12 cellular contexts compared by ENCODE assay signal in the genomic region with DNA sequence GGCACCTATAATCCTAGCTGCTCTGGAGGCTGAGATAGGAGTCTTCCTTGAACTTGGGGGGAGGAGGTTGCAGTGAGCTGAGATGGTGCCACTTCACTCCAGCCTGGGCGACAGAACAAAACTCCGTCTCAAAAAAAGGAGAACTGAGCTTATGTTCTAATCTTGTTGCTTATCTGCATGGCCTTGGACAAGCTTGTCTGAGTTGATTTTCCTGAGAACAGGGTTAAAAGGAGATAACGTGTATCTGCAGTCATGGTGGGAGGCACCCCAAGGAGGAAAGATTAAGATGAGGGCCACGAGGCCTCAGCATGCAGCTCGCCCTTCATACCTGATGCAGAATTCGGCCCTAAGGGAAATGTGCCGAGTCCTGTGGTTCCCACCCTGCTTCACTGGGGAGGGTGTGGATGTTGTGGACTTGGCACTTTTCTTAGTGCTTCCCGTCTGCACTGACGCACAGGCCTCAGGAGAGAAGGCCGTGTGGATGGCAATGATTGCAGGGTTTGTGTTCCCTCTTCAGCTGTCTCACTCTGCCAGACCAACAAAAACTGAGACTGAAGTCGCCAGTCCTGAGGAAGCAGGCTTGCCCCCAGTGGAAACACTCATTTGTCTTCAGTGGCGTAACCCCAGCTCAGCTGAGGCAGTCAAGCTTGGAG. TPM values are rescaled to one million over a fixed set of nuclear protein-coding genes. Genes with fewer than 3 reads are reported as not detected.
DNase-seq lines count a peak whose midpoint lies in the region; ATAC-seq and TF ChIP-seq lines count a peak whose summit lies in the region.
"Had no signal": no experiment of that assay in that cellular context is flagged by ENCODE, and none has a peak within 500 bp of the region (broad histone marks: within the 10 kb centered on the region; RNA-seq: fewer than 3 reads in every experiment).

No MANE protein-coding gene starts in this region.

- H3K4me1 ChIP-seq in right atrium auricular region, result peaks cover 0 to 31% of the 10 kb centered on the region in 2 donors
- H3K4me1 ChIP-seq in transverse colon, result no peaks in the 10 kb centered on the region

- ATAC-seq in activated CD8-positive, alpha-beta T cell treated with anti-CD3 and anti-CD28 coated beads for 36 hours, result no peak
- ATAC-seq in GM21423 (IDR thresholded peaks at IDR 0.05; ENCODE audit: unreplicated experiment) (no peak), GM18861 (IDR thresholded peaks at IDR 0.05; ENCODE audit: unreplicated experiment) (no peak), HG02852 (IDR thresholded peaks at IDR 0.05; ENCODE audit: unreplicated experiment) (no peak)

- peaks cover 12% of the 10 kb centered on the region for H3K36me3 Mint-ChIP-seq in activated naive CD4-positive, alpha-beta T cell treated with anti-CD3 and anti-CD28 coated beads, Interleukin-2, amount 50 U/mL, for 24 hours
- H3K36me3 Mint-ChIP-seq in activated CD8-positive, alpha-beta T cell treated with anti-CD3 and anti-CD28 coated beads for 36 hours (ENCODE audit: low read depth), result peaks cover 62% of the 10 kb centered on the region

- H3K4me3 Mint-ChIP-seq in activated naive CD4-positive, alpha-beta T cell treated with anti-CD3 and anti-CD28 coated beads, Interleukin-2, amount 50 U/mL, for 24 hours, result no peak overlapping the region
- no peak overlapping the region for H3K4me3 Mint-ChIP-seq in activated CD8-positive, alpha-beta T cell treated with anti-CD3 and anti-CD28 coated beads for 36 hours

- no peaks in the 10 kb centered on the region for H3K27me3 Mint-ChIP-seq in activated naive CD4-positive, alpha-beta T cell treated with anti-CD3 and anti-CD28 coated beads, Interleukin-2, amount 50 U/mL, for 24 hours
- no peaks in the 10 kb centered on the region for H3K27me3 Mint-ChIP-seq in activated CD8-positive, alpha-beta T cell treated with anti-CD3 and anti-CD28 coated beads for 36 hours

- WGBS in transverse colon (ENCODE audit: low coverage in 1 of 2), 2 donors, result 85% methylated on average over 12 of the region's 12 CpGs; no CpG with 5 or more reads in 1 of the 2 donors

- no peak for TF ChIP-seq CTCF in activated CD8-positive, alpha-beta T cell treated with anti-CD3 and anti-CD28 coated beads for 36 hours (IDR thresholded peaks at IDR 0.05)
- no peak for TF ChIP-seq CTCF in right atrium auricular region (IDR thresholded peaks at IDR 0.05)
- TF ChIP-seq CTCF in transverse colon (IDR thresholded peaks at IDR 0.05), result no peak

- peak overlapping the region; percentile 62 for H3K27ac Mint-ChIP-seq in activated naive CD4-positive, alpha-beta T cell treated with anti-CD3 and anti-CD28 coated beads, Interleukin-2, amount 50 U/mL, for 24 hours
- H3K27ac Mint-ChIP-seq in activated CD8-positive, alpha-beta T cell treated with anti-CD3 and anti-CD28 coated beads for 36 hours, result peak overlapping the region; percentile 38

- H3K9me3 ChIP-seq in right atrium auricular region, result no peaks in the 10 kb centered on the region
- no peaks in the 10 kb centered on the region for H3K9me3 ChIP-seq in transverse colon

- H3K27me3 ChIP-seq in right atrium auricular region (no peaks in the 10 kb centered on the region), transverse colon (no peaks in the 10 kb centered on the region)
- H3K27me3 ChIP-seq: brain microvascular endothelial cell had no signal

- no peak for TF ChIP-seq EP300 in transverse colon (IDR thresholded peaks at IDR 0.05; ENCODE audit: low read depth)

- in situ Hi-C loops in transverse colon (cut with MboI; ENCODE audit: low pct_ligation_motif_present in 1 of 4, low pct_unique_long_range_greater_than_20kb in 1 of 4, low sequenced_read_pairs in 3 of 4), result no loop called here

- H3K4me3 ChIP-seq in right atrium auricular region (no peak overlapping the region), transverse colon (no peak overlapping the region)
- H3K4me3 ChIP-seq: smooth muscle cell had no signal

- H3K36me3 ChIP-seq in right atrium auricular region, result peaks cover 37% of the 10 kb centered on the region
- H3K36me3 ChIP-seq in transverse colon, result peaks cover 0 to 31% (median 9%) of the 10 kb centered on the region in 4 donors

- intact Hi-C loops in activated CD8-positive, alpha-beta T cell treated with anti-CD3 and anti-CD28 coated beads for 36 hours (cut with micrococcal nuclease), result no loop called here
- intact Hi-C loops in transverse colon (cut with DNase I; ENCODE audit: low total_unique reads), result no loop called here

- H3K9me3 Mint-ChIP-seq in activated naive CD4-positive, alpha-beta T cell treated with anti-CD3 and anti-CD28 coated beads, Interleukin-2, amount 50 U/mL, for 24 hours, result no peaks in the 10 kb centered on the region
- no peaks in the 10 kb centered on the region for H3K9me3 Mint-ChIP-seq in activated CD8-positive, alpha-beta T cell treated with anti-CD3 and anti-CD28 coated beads for 36 hours

- POLR2A ChIA-PET in activated CD8-positive, alpha-beta T cell treated with anti-CD3 and anti-CD28 coated beads for 36 hours (lab: Charles Lee), result interaction anchor here (0.8 to 3.2 kb wide), 7 partner anchors 9 to 61 kb away, joined by 3 to 14 read pairs (median 6); no protein-coding TSS in a partner anchor

- no peak for DNase-seq in activated naive CD4-positive, alpha-beta T cell treated with Interleukin-2 at 50 U/mL for 16 hours
- no peak for DNase-seq in activated CD8-positive, alpha-beta T cell treated with anti-CD3 and anti-CD28 coated beads for 36 hours
- DNase-seq in right atrium auricular region (ENCODE audit: low spot score) (peak; percentile 83), transverse colon (no peak)
- DNase-seq: brain microvascular endothelial cell; foreskin fibroblast; stimulated activated naive CD4-positive, alpha-beta T cell had no signal

- CTCF ChIA-PET in activated CD8-positive, alpha-beta T cell treated with anti-CD3 and anti-CD28 coated beads for 36 hours (lab: Charles Lee), result interaction anchor here (0.9 to 1.9 kb wide), 6 partner anchors 9 to 542 kb away, joined by 3 to 5 read pairs (median 4); no protein-coding TSS in a partner anchor

- H3K27ac ChIP-seq in right atrium auricular region (peak overlapping the region in 1 of 2 donors; percentile 9), transverse colon (no peak overlapping the region)
- H3K27ac ChIP-seq: brain microvascular endothelial cell had no signal

- peak; percentile 19 for TF ChIP-seq POLR2A in transverse colon (IDR thresholded peaks at IDR 0.05)

- H3K4me1 Mint-ChIP-seq in activated naive CD4-positive, alpha-beta T cell treated with anti-CD3 and anti-CD28 coated beads, Interleukin-2, amount 50 U/mL, for 24 hours, result no peaks in the 10 kb centered on the region
- H3K4me1 Mint-ChIP-seq in activated CD8-positive, alpha-beta T cell treated with anti-CD3 and anti-CD28 coated beads for 36 hours (ENCODE audit: low read depth), result peaks cover 3% of the 10 kb centered on the region

RNA-seq across cellular contexts. Expression of a gene that starts 56.3 kb away (rescaled TPM):
- 100 to 1,000 TPM; 199 to 206 TPM for total RNA-seq in activated CD8-positive, alpha-beta T cell treated with anti-CD3 and anti-CD28 coated beads for 36 hours
- total RNA-seq in right atrium auricular region (100 to 1,000 TPM; 161 to 197 TPM), transverse colon (100 to 1,000 TPM; 149 to 430 (median 319) TPM)
